8 cellular contexts compared by ENCODE assay signal in genomic region chr14:81219210-81219820, GRCh38. TPM values are rescaled to one million over a fixed set of nuclear protein-coding genes. Genes with fewer than 3 reads are reported as not detected.
DNase-seq lines count a peak whose midpoint lies in the region; ATAC-seq and TF ChIP-seq lines count a peak whose summit lies in the region.

No MANE protein-coding gene starts in this region.

- peak overlapping the region; percentile 98 to 99 (median 98) for H3K27ac Mint-ChIP-seq in immature natural killer cell

- H3K27me3 Mint-ChIP-seq in immature natural killer cell (ENCODE audit: low read depth in 3 of 3) = peaks cover 22 to 25% (median 23%) of the 10 kb centered on the region in 3 donors

- H3K4me3 Mint-ChIP-seq in immature natural killer cell = peak overlapping the region; percentile 93 to 99 (median 99)

- DNase-seq in AG09309 (ENCODE audit: low read depth) = peak; percentile 92
- peak; percentile 99 for DNase-seq in NCI-H345 (lab: John Stamatoyannopoulos, UW)
- DNase-seq in activated CD4-positive, CD25-positive, alpha-beta regulatory T cell (lab: John Stamatoyannopoulos, UW) = peak; percentile 43 to 65 (median 62)
- peak; percentile 92 for DNase-seq in central memory CD4-positive, alpha-beta T cell
- peak; percentile 85 to 89 (median 86) for DNase-seq in immature natural killer cell
- DNase-seq in smooth muscle cell of the brain vasculature (ENCODE audit: low read depth, low spot score) = peak; percentile 91

- TF ChIP-seq CTCF in AG09309 (IDR thresholded peaks at IDR 0.05; ENCODE audit: control insufficient read depth, insufficient read depth, low read depth, low read length, missing control alignments) = no peak

- ATAC-seq in GM19025 (IDR thresholded peaks at IDR 0.05; ENCODE audit: low read depth, unreplicated experiment) = peak; percentile 46
- peak; percentile 45 for ATAC-seq in HG03280 (IDR thresholded peaks at IDR 0.05; ENCODE audit: unreplicated experiment)

- peaks cover 0 to 3% (median 0%) of the 10 kb centered on the region in 6 donors for H3K9me3 Mint-ChIP-seq in immature natural killer cell

- H3K4me3 ChIP-seq in AG09309 (ENCODE audit: control insufficient read depth, low read depth, low read length) = peak overlapping the region; percentile 80

- peaks cover 0 to 13% (median 6%) of the 10 kb centered on the region in 3 donors for H3K36me3 Mint-ChIP-seq in immature natural killer cell

- peaks cover 37 to 61% of the 10 kb centered on the region in 2 donors for H3K4me1 Mint-ChIP-seq in immature natural killer cell

RNA-seq across cellular contexts. Expression of gene GTF2A1, which starts 1.4 kb away (rescaled TPM):
- polyA plus RNA-seq in immature natural killer cell = 10 to 100 TPM; 10.5 to 26.3 (median 20.7) TPM

Comparison
In these comparisons a context has a peak if more than half of its experiments do, and no peak if none do; other contexts are left out.
1. Peak in every context shown above with its lines: DNase-seq, ATAC-seq and H3K4me3 ChIP-seq.